1 cellular context compared by ENCODE assay signal in genomic region chr14:53855127-53855526, GRCh38.
A peak's percentile ranks its signal among the peaks of the same experiment; 100 is the strongest.
TF ChIP-seq lines count a peak whose summit lies in the region.

No MANE protein-coding gene starts in this region.

TF ChIP-seq in HepG2, 621 proteins besides CTCF, POLR2A, EP300 and RAD21 (continued from another document and continues in another):
- TF ChIP-seq PAXIP1 (CRISPR knock-in tag; conservative IDR thresholded peaks at IDR 0.05) (peak; percentile 74), ZNF225 (CRISPR knock-in tag; IDR thresholded peaks at IDR 0.05) (no peak), ZKSCAN1 (IDR thresholded peaks at IDR 0.05; ENCODE audit: low read length) (no peak), ZNF275 (CRISPR knock-in tag; IDR thresholded peaks at IDR 0.05; ENCODE audit: borderline replicate concordance) (no peak), HOXD1 (CRISPR knock-in tag; IDR thresholded peaks at IDR 0.05) (no peak), PBX3 (CRISPR knock-in tag; IDR thresholded peaks at IDR 0.05; ENCODE audit: borderline replicate concordance) (no peak), RBFOX2 (IDR thresholded peaks at IDR 0.05; ENCODE audit: low read depth, low read length) (no peak), HDAC6 (IDR thresholded peaks at IDR 0.05; ENCODE audit: low read depth, low read length) (no peak), ZNF740 (CRISPR knock-in tag; IDR thresholded peaks at IDR 0.05) (no peak), ZNF276 (CRISPR knock-in tag; IDR thresholded peaks at IDR 0.05; ENCODE audit: low read depth) (no peak), NFYB (CRISPR knock-in tag; IDR thresholded peaks at IDR 0.05) (no peak), ZNF460 (CRISPR knock-in tag; IDR thresholded peaks at IDR 0.05; ENCODE audit: borderline replicate concordance) (no peak), ZNF253 (CRISPR knock-in tag; IDR thresholded peaks at IDR 0.05; ENCODE audit: borderline replicate concordance) (no peak), ZNF780A (CRISPR knock-in tag; IDR thresholded peaks at IDR 0.05) (no peak), ZNF34 (CRISPR knock-in tag; IDR thresholded peaks at IDR 0.05; ENCODE audit: borderline replicate concordance) (no peak), SP2 (CRISPR knock-in tag; IDR thresholded peaks at IDR 0.05) (no peak), ZNF605 (CRISPR knock-in tag; IDR thresholded peaks at IDR 0.05) (no peak), KDM4B (CRISPR knock-in tag; IDR thresholded peaks at IDR 0.05) (0 out of 2 replicates have a peak, but pooled peaks have one; percentile 14), ZNF816 (CRISPR knock-in tag; IDR thresholded peaks at IDR 0.05; ENCODE audit: borderline replicate concordance) (no peak), ATF6 (CRISPR knock-in tag; conservative IDR thresholded peaks at IDR 0.05) (no peak), ZNF24 (IDR thresholded peaks at IDR 0.05) (no peak), KLF12 (CRISPR knock-in tag; IDR thresholded peaks at IDR 0.05; ENCODE audit: borderline replicate concordance) (no peak), ZNF670 (CRISPR knock-in tag; IDR thresholded peaks at IDR 0.05; ENCODE audit: borderline replicate concordance) (no peak), TOPORS (CRISPR knock-in tag; IDR thresholded peaks at IDR 0.05) (no peak), GZF1 (CRISPR knock-in tag; IDR thresholded peaks at IDR 0.05) (no peak), ATF2 (CRISPR knock-in tag; IDR thresholded peaks at IDR 0.05) (no peak; the same call in 1 of the 2 replicates), ZNF510 (CRISPR knock-in tag; IDR thresholded peaks at IDR 0.05; ENCODE audit: low read depth) (no peak), SP1 (IDR thresholded peaks at IDR 0.05) (no peak), SP1 (CRISPR knock-in tag; IDR thresholded peaks at IDR 0.05) (no peak), XBP1 (CRISPR knock-in tag; IDR thresholded peaks at IDR 0.05) (no peak), SMYD3 (CRISPR knock-in tag; IDR thresholded peaks at IDR 0.05) (no peak), ZMYM3 (CRISPR knock-in tag; IDR thresholded peaks at IDR 0.05) (no peak), THAP7 (CRISPR knock-in tag; IDR thresholded peaks at IDR 0.05) (no peak), MYC (CRISPR knock-in tag; IDR thresholded peaks at IDR 0.05; ENCODE audit: borderline replicate concordance) (no peak), ZNF562 (CRISPR knock-in tag; IDR thresholded peaks at IDR 0.05; ENCODE audit: borderline replicate concordance) (no peak), GABPA (IDR thresholded peaks at IDR 0.05; ENCODE audit: low read depth, low read length) (no peak), GABPA (CRISPR knock-in tag; IDR thresholded peaks at IDR 0.05; ENCODE audit: low read depth) (no peak), ATF3 (CRISPR knock-in tag; IDR thresholded peaks at IDR 0.05) (peak; percentile 85), ZNF703 (CRISPR knock-in tag; IDR thresholded peaks at IDR 0.05; ENCODE audit: borderline replicate concordance) (no peak), ZNF709 (CRISPR knock-in tag; IDR thresholded peaks at IDR 0.05) (no peak), BORCS8-MEF2B (CRISPR knock-in tag; IDR thresholded peaks at IDR 0.05) (no peak), SCMH1 (CRISPR knock-in tag; IDR thresholded peaks at IDR 0.05; ENCODE audit: borderline replicate concordance) (no peak), TGIF2 (CRISPR knock-in tag; IDR thresholded peaks at IDR 0.05) (no peak), FOXC1 (CRISPR knock-in tag; IDR thresholded peaks at IDR 0.05; ENCODE audit: borderline replicate concordance) (no peak), BCL3 (CRISPR knock-in tag; IDR thresholded peaks at IDR 0.05) (no peak), ZNF747 (CRISPR knock-in tag; IDR thresholded peaks at IDR 0.05; ENCODE audit: borderline replicate concordance) (no peak), AHDC1 (CRISPR knock-in tag; IDR thresholded peaks at IDR 0.05; ENCODE audit: borderline replicate concordance) (peak; percentile 75; the same call in 1 of the 2 replicates), ZNF331 (CRISPR knock-in tag; IDR thresholded peaks at IDR 0.05) (peak; percentile 50; the same call in 1 of the 2 replicates)
